Comparison of ENCODE assay signal across 1 cellular context in genomic region chr11:70498976-70499801, GRCh38.
TF ChIP-seq lines count a peak whose summit lies in the region.

No MANE protein-coding gene starts in this region.

TF ChIP-seq in H1, 55 proteins besides CTCF, POLR2A, EP300 and RAD21:
- no peak for TF ChIP-seq NRF1 (IDR thresholded peaks at IDR 0.05; ENCODE audit: low read depth, low read length)
- no peak for TF ChIP-seq SIRT6 (IDR thresholded peaks at IDR 0.05; ENCODE audit: low read length)
- TF ChIP-seq CEBPB (IDR thresholded peaks at IDR 0.05; ENCODE audit: low read depth, low read length): no peak
- no peak for TF ChIP-seq TBP (IDR thresholded peaks at IDR 0.05; ENCODE audit: low read depth, low read length)
- no peak for TF ChIP-seq TEAD4 (IDR thresholded peaks at IDR 0.05; ENCODE audit: low read depth, low read length)
- TF ChIP-seq TAF7 (optimal IDR thresholded peaks at IDR 0.05; ENCODE audit: borderline replicate concordance, low read depth, low read length): no peak
- no peak for TF ChIP-seq SRF (IDR thresholded peaks at IDR 0.05; ENCODE audit: low read depth, low read length)
- TF ChIP-seq RNF2 (IDR thresholded peaks at IDR 0.05; ENCODE audit: borderline replicate concordance, low read depth, low read length, missing control alignments, poor library complexity, severe bottlenecking): no peak
- TF ChIP-seq SP2 (IDR thresholded peaks at IDR 0.05; ENCODE audit: low read length): no peak
- no peak for TF ChIP-seq GTF2F1 (IDR thresholded peaks at IDR 0.05; ENCODE audit: borderline replicate concordance, low read depth, low read length)
- TF ChIP-seq JUND (IDR thresholded peaks at IDR 0.05; ENCODE audit: low read length): no peak
- TF ChIP-seq CTBP2 (IDR thresholded peaks at IDR 0.05; ENCODE audit: borderline replicate concordance, insufficient read depth, insufficient read length, low read length): no peak
- TF ChIP-seq SIN3A (conservative IDR thresholded peaks at IDR 0.05 in 1 of 2, IDR thresholded peaks at IDR 0.05 in 1 of 2; ENCODE audit: low read depth in 1 of 2, low read length in 2 of 2): no peak
- no peak for TF ChIP-seq CREB1 (IDR thresholded peaks at IDR 0.05)
- no peak for TF ChIP-seq GABPA (IDR thresholded peaks at IDR 0.05; ENCODE audit: borderline replicate concordance, insufficient read depth, low read length)
- TF ChIP-seq EZH2 (IDR thresholded peaks at IDR 0.05; ENCODE audit: low read depth, low read length, severe bottlenecking): no peak
- TF ChIP-seq HDAC6 (IDR thresholded peaks at IDR 0.05; ENCODE audit: low read depth, low read length): no peak
- TF ChIP-seq RBBP5 (IDR thresholded peaks at IDR 0.05; ENCODE audit: borderline replicate concordance, low read depth, low read length): no peak
TF ChIP-seq in H1: peak in this region for 0.
